1 cellular context compared by ENCODE assay signal in genomic region chr20:38999965-39000910, GRCh38.
TF ChIP-seq lines count a peak whose summit lies in the region.

No MANE protein-coding gene starts in this region.

TF ChIP-seq in HepG2, 621 proteins besides CTCF, POLR2A, EP300 and RAD21 (continued from another document and continues in another):
- TF ChIP-seq PAXIP1 (CRISPR knock-in tag; conservative IDR thresholded peaks at IDR 0.05) (peak; percentile 87), ZNF124 (CRISPR knock-in tag; IDR thresholded peaks at IDR 0.05) (no peak), ZNF883 (CRISPR knock-in tag; IDR thresholded peaks at IDR 0.05; ENCODE audit: not compliant biosample characterization) (no peak), ZNF770 (CRISPR knock-in tag; IDR thresholded peaks at IDR 0.05) (no peak), ZBTB42 (CRISPR knock-in tag; IDR thresholded peaks at IDR 0.05) (no peak), RNF219 (CRISPR knock-in tag; IDR thresholded peaks at IDR 0.05) (no peak), MXD1 (CRISPR knock-in tag; IDR thresholded peaks at IDR 0.05) (no peak), ZBTB7B (CRISPR knock-in tag; IDR thresholded peaks at IDR 0.05) (peak; percentile 1; the same call in 1 of the 2 replicates), IRF9 (CRISPR knock-in tag; IDR thresholded peaks at IDR 0.05; ENCODE audit: borderline replicate concordance) (no peak), IRF1 (CRISPR knock-in tag; IDR thresholded peaks at IDR 0.05; ENCODE audit: low read depth) (no peak), REXO4 (CRISPR knock-in tag; IDR thresholded peaks at IDR 0.05; ENCODE audit: borderline replicate concordance) (no peak), CBX2 (IDR thresholded peaks at IDR 0.05; ENCODE audit: low read depth, low read length) (no peak), CBX2 (CRISPR knock-in tag; IDR thresholded peaks at IDR 0.05; ENCODE audit: low read depth) (no peak), FOXJ3 (CRISPR knock-in tag; IDR thresholded peaks at IDR 0.05; ENCODE audit: borderline replicate concordance) (no peak), CENPX (CRISPR knock-in tag; IDR thresholded peaks at IDR 0.05) (no peak), KLF16 (CRISPR knock-in tag; IDR thresholded peaks at IDR 0.05) (no peak; a peak in 1 of 4 replicates), KDM5A (IDR thresholded peaks at IDR 0.05; ENCODE audit: borderline replicate concordance, low read length) (no peak), CENPT (CRISPR knock-in tag; IDR thresholded peaks at IDR 0.05; ENCODE audit: low read depth) (no peak), ZNF234 (CRISPR knock-in tag; conservative IDR thresholded peaks at IDR 0.05) (no peak), CREB3 (CRISPR knock-in tag; IDR thresholded peaks at IDR 0.05) (no peak), ZNF674 (CRISPR knock-in tag; IDR thresholded peaks at IDR 0.05; ENCODE audit: low read depth) (no peak), ZNF784 (CRISPR knock-in tag; IDR thresholded peaks at IDR 0.05; ENCODE audit: borderline replicate concordance) (no peak), CERS6 (CRISPR knock-in tag; IDR thresholded peaks at IDR 0.05) (no peak), PRMT3 (CRISPR knock-in tag; IDR thresholded peaks at IDR 0.05; ENCODE audit: borderline replicate concordance, low read depth) (no peak), ZNF331 (CRISPR knock-in tag; IDR thresholded peaks at IDR 0.05) (peak; percentile 43), TFAP4 (IDR thresholded peaks at IDR 0.05; ENCODE audit: borderline replicate concordance, low read depth) (no peak), ARNT2 (CRISPR knock-in tag; IDR thresholded peaks at IDR 0.05; ENCODE audit: low read depth) (0 out of 2 replicates have a peak, but pooled peaks have one; percentile 16), ZBED4 (CRISPR knock-in tag; IDR thresholded peaks at IDR 0.05; ENCODE audit: borderline replicate concordance) (no peak), TCF7 (IDR thresholded peaks at IDR 0.05; ENCODE audit: low read depth) (peak; percentile 94), MTA1 (CRISPR knock-in tag; IDR thresholded peaks at IDR 0.05; ENCODE audit: borderline replicate concordance) (no peak), ZFP91 (CRISPR knock-in tag; IDR thresholded peaks at IDR 0.05; ENCODE audit: borderline replicate concordance) (no peak), SP4 (CRISPR knock-in tag; IDR thresholded peaks at IDR 0.05) (no peak), GABPB1 (CRISPR knock-in tag; IDR thresholded peaks at IDR 0.05) (no peak), HIC2 (CRISPR knock-in tag; IDR thresholded peaks at IDR 0.05; ENCODE audit: low read depth) (peak; percentile 65; the same call in 1 of the 2 replicates), ZBTB3 (CRISPR knock-in tag; IDR thresholded peaks at IDR 0.05; ENCODE audit: borderline replicate concordance, low read depth) (no peak), ZNF768 (CRISPR knock-in tag; IDR thresholded peaks at IDR 0.05) (no peak), KDM3A (CRISPR knock-in tag; IDR thresholded peaks at IDR 0.05; ENCODE audit: low read depth) (no peak)
